10 cellular contexts compared by ENCODE assay signal in genomic region chr1:109876617-109877319, GRCh38. TPM values are rescaled to one million over a fixed set of nuclear protein-coding genes. Genes with fewer than 3 reads are reported as not detected.
DNase-seq lines count a peak whose midpoint lies in the region; ATAC-seq and TF ChIP-seq lines count a peak whose summit lies in the region.
"Had no signal": no experiment of that assay in that cellular context is flagged by ENCODE, and none has a peak within 500 bp of the region (broad histone marks: within the 10 kb centered on the region; RNA-seq: fewer than 3 reads in every experiment).

No MANE protein-coding gene starts in this region.

- no peaks in the 10 kb centered on the region for H3K9me3 ChIP-seq in SJCRH30 (replicated peaks)
- H3K9me3 ChIP-seq in gastroesophageal sphincter = no peaks in the 10 kb centered on the region

- no peaks in the 10 kb centered on the region for H3K9me3 Mint-ChIP-seq in osteocyte (ENCODE audit: unreplicated experiment)
- no peaks in the 10 kb centered on the region for H3K9me3 Mint-ChIP-seq in activated naive CD8-positive, alpha-beta T cell treated with anti-CD3 and anti-CD28 coated beads for 36 hours
- H3K9me3 Mint-ChIP-seq: CD14-positive monocyte had no signal

- no peak for TF ChIP-seq POLR2A in gastroesophageal sphincter (IDR thresholded peaks at IDR 0.05)

- no peak for TF ChIP-seq CTCF in AG04449 (IDR thresholded peaks at IDR 0.05; ENCODE audit: insufficient read depth, low read length, missing control alignments)
- no peak for TF ChIP-seq CTCF in gastroesophageal sphincter (IDR thresholded peaks at IDR 0.05)
- no peak for TF ChIP-seq CTCF in osteocyte (IDR thresholded peaks at IDR 0.05)

- H3K4me1 ChIP-seq in SJCRH30 = peaks cover 11% of the 10 kb centered on the region; the same call in 1 of the 2 replicates
- peaks cover 0 to 56% (median 32%) of the 10 kb centered on the region in 3 donors for H3K4me1 ChIP-seq in gastroesophageal sphincter

- POLR2A ChIA-PET in AG04449 (lab: Yijun Ruan, JAX) = interaction anchor here (0.7 to 1.8 kb wide), 3 partner anchors 17 to 108 kb away, joined by 3 to 6 read pairs (median 3); partner anchors contain the start of gene AHCYL1

- no peak for TF ChIP-seq EP300 in gastroesophageal sphincter (IDR thresholded peaks at IDR 0.05)

- H3K27ac Mint-ChIP-seq in osteocyte (ENCODE audit: unreplicated experiment) = peak overlapping the region; percentile 96
- no peak overlapping the region for H3K27ac Mint-ChIP-seq in activated naive CD8-positive, alpha-beta T cell treated with anti-CD3 and anti-CD28 coated beads for 36 hours
- H3K27ac Mint-ChIP-seq: CD14-positive monocyte had no signal

- no peaks in the 10 kb centered on the region for H3K36me3 Mint-ChIP-seq in osteocyte (ENCODE audit: unreplicated experiment)
- no peaks in the 10 kb centered on the region for H3K36me3 Mint-ChIP-seq in activated naive CD8-positive, alpha-beta T cell treated with anti-CD3 and anti-CD28 coated beads for 36 hours
- H3K36me3 Mint-ChIP-seq: CD14-positive monocyte had no signal

- H3K27ac ChIP-seq in SJCRH30 (peak overlapping the region; percentile 7; the same call in 1 of the 2 replicates), gastroesophageal sphincter (peak overlapping the region; percentile 40 to 90 (median 82))

- CTCF ChIA-PET in AG04449 (lab: Yijun Ruan, JAX) = interaction anchor here (0.9 to 3.2 kb wide), 5 partner anchors 19 to 107 kb away, joined by 3 to 15 read pairs (median 6); partner anchors contain the start of gene AHCYL1

- WGBS in gastroesophageal sphincter (ENCODE audit: low coverage in 1 of 2), 2 donors = 92 to 100% methylated on average over 2 to 3 of the region's 4 CpGs

- peak overlapping the region; percentile 18 for H3K4me3 Mint-ChIP-seq in osteocyte (ENCODE audit: unreplicated experiment)
- no peak overlapping the region for H3K4me3 Mint-ChIP-seq in activated naive CD8-positive, alpha-beta T cell treated with anti-CD3 and anti-CD28 coated beads for 36 hours
- H3K4me3 Mint-ChIP-seq: CD14-positive monocyte had no signal

- peaks cover 85% of the 10 kb centered on the region for H3K4me1 Mint-ChIP-seq in osteocyte (ENCODE audit: unreplicated experiment)
- peaks cover 8% of the 10 kb centered on the region for H3K4me1 Mint-ChIP-seq in activated naive CD8-positive, alpha-beta T cell treated with anti-CD3 and anti-CD28 coated beads for 36 hours
- H3K4me1 Mint-ChIP-seq: CD14-positive monocyte had no signal

- H3K4me3 ChIP-seq in AG04449 (ENCODE audit: low read depth, low read length) = peak overlapping the region; percentile 12; the same call in 1 of the 2 replicates
- peak overlapping the region; percentile 16; the same call in 1 of the 2 replicates for H3K4me3 ChIP-seq in SJCRH30
- H3K4me3 ChIP-seq in gastroesophageal sphincter = peak overlapping the region in 1 of 2 donors; percentile 11

- H3K27me3 ChIP-seq in SJCRH30 (peaks cover 7% of the 10 kb centered on the region; the same call in 1 of the 2 replicates), gastroesophageal sphincter (no peaks in the 10 kb centered on the region)

- no peaks in the 10 kb centered on the region for H3K27me3 Mint-ChIP-seq in osteocyte (ENCODE audit: unreplicated experiment)
- no peaks in the 10 kb centered on the region for H3K27me3 Mint-ChIP-seq in activated naive CD8-positive, alpha-beta T cell treated with anti-CD3 and anti-CD28 coated beads for 36 hours

- no peaks in the 10 kb centered on the region for H3K36me3 ChIP-seq in SJCRH30
- H3K36me3 ChIP-seq in gastroesophageal sphincter = no peaks in the 10 kb centered on the region

- DNase-seq in AG04449 (ENCODE audit: low read depth, low spot score) = no peak
- no peak for DNase-seq in SJCRH30
- DNase-seq in osteocyte (ENCODE audit: extremely low spot score, unreplicated experiment) = no peak
- DNase-seq in activated CD8-positive, alpha-beta memory T cell treated with anti-CD3 and anti-CD28 coated beads, Interleukin-2, amount 50 U/mL, for 48 hours = no peak
- no peak for DNase-seq in activated naive CD8-positive, alpha-beta T cell treated with anti-CD3 and anti-CD28 coated beads for 36 hours
- DNase-seq in NAMALWA (ENCODE audit: low spot score) = no peak
- DNase-seq: NCI-H524 treated with DMSO at 0.1 percent for 48 hours had no signal

- ATAC-seq in gastroesophageal sphincter = peak; percentile 2
- ATAC-seq in GM21723 (IDR thresholded peaks at IDR 0.05; ENCODE audit: unreplicated experiment) = no peak

RNA-seq across cellular contexts. Expression of gene CSF1, which starts 33.9 kb away (rescaled TPM):
- total RNA-seq in SJCRH30 (2014; rRNA removed; shearing (Covaris generic)) = 0.58 and 0.77 TPM in 2 replicates
- total RNA-seq in gastroesophageal sphincter (10 to 100 TPM; 29.6 to 50.8 (median 45.9) TPM), osteocyte (27.9 and 36.2 TPM in 2 replicates)
- 10 to 100 TPM; 21.2 to 24.9 TPM for total RNA-seq in activated naive CD8-positive, alpha-beta T cell treated with anti-CD3 and anti-CD28 coated beads for 36 hours

Comparison
In these comparisons a context has a peak if more than half of its experiments do, and no peak if none do; other contexts are left out.
1. RNA of gene CSF1, which starts 33.9 kb away (total RNA-seq): 29.6 to 50.8 TPM in gastroesophageal sphincter, 27.9 to 36.2 TPM in osteocyte and 21.2 to 24.9 TPM in activated naive CD8-positive, alpha-beta T cell treated with anti-CD3 and anti-CD28 coated beads for 36 hours; 0.58 to 0.77 TPM in SJCRH30; every median in the first group is over 10 times any median in the second.